In genomic region chr10:3716093-3716492, GRCh38 we compare ENCODE assay signal across 23 cellular contexts.
A peak's percentile ranks its signal among the peaks of the same experiment; 100 is the strongest.
DNase-seq lines count a peak whose midpoint lies in the region; ATAC-seq and TF ChIP-seq lines count a peak whose summit lies in the region.
"Had no signal": no experiment of that assay in that cellular context is flagged by ENCODE, and none has a peak within 500 bp of the region (broad histone marks: within the 10 kb centered on the region; RNA-seq: fewer than 3 reads in every experiment).

No MANE protein-coding gene starts in this region.

- no peaks in the 10 kb centered on the region for H3K9me3 ChIP-seq in SJCRH30 (replicated peaks)

- TF ChIP-seq CTCF in choroid plexus epithelial cell (conservative IDR thresholded peaks at IDR 0.05; ENCODE audit: low read depth, low read length), result no peak

- no peaks in the 10 kb centered on the region for H3K36me3 ChIP-seq in SJCRH30
- H3K36me3 ChIP-seq: SJSA1 had no signal

- H3K27ac ChIP-seq in SJCRH30, result no peak overlapping the region
- H3K27ac ChIP-seq: 22Rv1, PC-9, SJSA1 had no signal

- no peaks in the 10 kb centered on the region for H3K27me3 ChIP-seq in SJCRH30
- H3K27me3 ChIP-seq: SJSA1 had no signal

- no peaks in the 10 kb centered on the region for H3K4me1 ChIP-seq in SJCRH30

- no peak overlapping the region for H3K4me3 ChIP-seq in choroid plexus epithelial cell (ENCODE audit: low read depth, low read length)
- no peak overlapping the region for H3K4me3 ChIP-seq in SJCRH30
- H3K4me3 ChIP-seq: GM23338, PC-9, SJSA1 had no signal

- ATAC-seq in HG03432 (IDR thresholded peaks at IDR 0.05; ENCODE audit: unreplicated experiment) (no peak), GM18907 (IDR thresholded peaks at IDR 0.05; ENCODE audit: unreplicated experiment) (no peak)
- ATAC-seq: GM23338, HCT116, HepG2 had no signal

- DNase-seq in DMS53 (lab: John Stamatoyannopoulos, UW), result peak; percentile 29
- DNase-seq in DMS53 treated with DMSO at 0.1 percent for 48 hours (lab: John Stamatoyannopoulos, UW; ENCODE audit: unreplicated experiment), result no peak
- DNase-seq in choroid plexus epithelial cell (ENCODE audit: low read depth), result peak; percentile 18
- peak; percentile 38 for DNase-seq in glomerular visceral epithelial cell (ENCODE audit: extremely low spot score)
- peak; percentile 73 for DNase-seq in retina
- no peak for DNase-seq in SJCRH30
- DNase-seq: AML-193, COR-L47, DMS 273 treated with DMSO at 0.1 percent for 48 hours, GF-D8, KG1, MV-4-11, NCI-H1694 treated with DMSO at 0.1 percent for 48 hours, NCI-H345, NCI-H526, PC-9 had no signal

Comparison
In these comparisons a context has a peak if more than half of its experiments do, and no peak if none do; other contexts are left out.
1. DNase-seq: peak in DMS53 (single experiment), choroid plexus epithelial cell (single experiment), glomerular visceral epithelial cell (single experiment) and retina (single experiment); none in DMS53 treated with DMSO at 0.1 percent for 48 hours (single experiment) and SJCRH30 (0 of 2).